Comparison of ENCODE assay signal across 11 cellular contexts in genomic region chr9:125066839-125067619, GRCh38.
DNase-seq lines count a peak whose midpoint lies in the region; ATAC-seq, FAIRE-seq and TF ChIP-seq lines count a peak whose summit lies in the region.
"Had no signal": no experiment of that assay in that cellular context is flagged by ENCODE, and none has a peak within 500 bp of the region (broad histone marks: within the 10 kb centered on the region; RNA-seq: fewer than 3 reads in every experiment).

No MANE protein-coding gene starts in this region.

- WGBS in mesendoderm (ENCODE audit: extremely low coverage, insufficient coverage, low lambda C conversion rate): no CpG with 5 or more reads among the region's 10 CpGs

- no peak overlapping the region for H3K23ac ChIP-seq in mesendoderm (ENCODE audit: low read length)

- H2BK120ac ChIP-seq in mesendoderm (ENCODE audit: low read depth, low read length): no peak overlapping the region

- no peaks in the 10 kb centered on the region for H3K27me3 ChIP-seq in mesendoderm (ENCODE audit: insufficient read depth, low read length, poor library complexity)
- H3K27me3 ChIP-seq: ascending aorta had no signal

- H3K79me2 ChIP-seq in mesendoderm (ENCODE audit: control insufficient read depth, insufficient read depth, low read length): no peaks in the 10 kb centered on the region

- H3K4me2 ChIP-seq in mesendoderm (ENCODE audit: low read length): no peak overlapping the region

- no peak overlapping the region for H2AK5ac ChIP-seq in mesendoderm (ENCODE audit: low read length)

- ATAC-seq in GM18909 (IDR thresholded peaks at IDR 0.05; ENCODE audit: poor library complexity, unreplicated experiment) (no peak), HG03095 (IDR thresholded peaks at IDR 0.05; ENCODE audit: unreplicated experiment) (no peak), GM21825 (IDR thresholded peaks at IDR 0.05; ENCODE audit: unreplicated experiment) (no peak)
- ATAC-seq: activated CD8-positive, alpha-beta T cell treated with anti-CD3 and anti-CD28 coated beads, Interleukin-2, amount 10 ng/mL, durations not matched to agents 7 days and 5 days; Right ventricle myocardium inferior had no signal

- no peak overlapping the region for H3K56ac ChIP-seq in mesendoderm (ENCODE audit: low read length)

- no peak overlapping the region for H3K4me3 Mint-ChIP-seq in Calu3 (ENCODE audit: low read depth, unreplicated experiment)
- H3K4me3 Mint-ChIP-seq: activated CD8-positive, alpha-beta T cell treated with anti-CD3 and anti-CD28 coated beads, Interleukin-2, amount 10 ng/mL, durations not matched to agents 7 days and 5 days had no signal

- no peaks in the 10 kb centered on the region for H3K36me3 ChIP-seq in mesendoderm (ENCODE audit: control insufficient read depth, insufficient read depth, low read length)
- H3K36me3 ChIP-seq: ascending aorta had no signal

- H3K36me3 Mint-ChIP-seq in Calu3 (ENCODE audit: insufficient read depth, unreplicated experiment): no peaks in the 10 kb centered on the region

- no peaks in the 10 kb centered on the region for H3K9me3 Mint-ChIP-seq in Calu3 (ENCODE audit: low read depth, unreplicated experiment)

- H3K4ac ChIP-seq in mesendoderm (ENCODE audit: low read depth, low read length): no peak overlapping the region

- FAIRE-seq in GM12891 (lab: Jason Lieb, UNC): peak; percentile 52

- intact Hi-C loops in Calu3 (cut with micrococcal nuclease; ENCODE audit: unreplicated experiment): no loop called here

- no peak overlapping the region for H3K4me3 ChIP-seq in cardiac fibroblast (replicated peaks in 1 of 2; ENCODE audit: low read depth in 2 of 2, low read length in 2 of 2)
- no peak overlapping the region for H3K4me3 ChIP-seq in mesendoderm (ENCODE audit: low read length)
- H3K4me3 ChIP-seq: ascending aorta had no signal

- H4K8ac ChIP-seq in mesendoderm (ENCODE audit: low read depth, low read length): no peak overlapping the region

- BruUV-seq in Calu3 (replicated peaks; lab: Mats Ljungman, UMichigan): no TSS peak

- H3K27me3 Mint-ChIP-seq in Calu3 (ENCODE audit: unreplicated experiment): no peaks in the 10 kb centered on the region

- H3K18ac ChIP-seq in mesendoderm (ENCODE audit: low read length): no peak overlapping the region

- H3K79me1 ChIP-seq in mesendoderm (ENCODE audit: low read length): no peaks in the 10 kb centered on the region

- H2BK5ac ChIP-seq in mesendoderm (ENCODE audit: low read length): no peak overlapping the region

- DNase-seq in AG09319 (ENCODE audit: extremely low read depth, low read depth) (peak; percentile 8), GM12891 (ENCODE audit: insufficient read length, low spot score) (no peak), cardiac fibroblast (ENCODE audit: low read depth in 2 of 2) (peak; percentile 10 to 26), mesendoderm (peak; percentile 20), Calu3 (no peak)
- DNase-seq: activated CD8-positive, alpha-beta T cell treated with anti-CD3 and anti-CD28 coated beads, Interleukin-2, amount 10 ng/mL, durations not matched to agents 7 days and 5 days had no signal

- CTCF ChIA-PET in Calu3 (lab: Charles Lee): no interaction called here

- H3K9ac ChIP-seq in mesendoderm (ENCODE audit: low read length): no peak overlapping the region

- H4K5ac ChIP-seq in mesendoderm (ENCODE audit: low read length): no peak overlapping the region

- no peaks in the 10 kb centered on the region for H3K4me1 Mint-ChIP-seq in Calu3 (ENCODE audit: low read depth, unreplicated experiment)

- no peak for TF ChIP-seq POLR2A in GM12891 (IDR thresholded peaks at IDR 0.05; ENCODE audit: low read depth, low read length)

- no peak overlapping the region for H2BK15ac ChIP-seq in mesendoderm (replicated peaks; ENCODE audit: low read depth)

- no peak overlapping the region for H3K27ac ChIP-seq in mesendoderm (ENCODE audit: low read depth, low read length)

- no peak overlapping the region for H3K27ac Mint-ChIP-seq in Calu3 (ENCODE audit: unreplicated experiment)
- H3K27ac Mint-ChIP-seq: activated CD8-positive, alpha-beta T cell treated with anti-CD3 and anti-CD28 coated beads, Interleukin-2, amount 10 ng/mL, durations not matched to agents 7 days and 5 days had no signal

- no peaks in the 10 kb centered on the region for H3K4me1 ChIP-seq in mesendoderm (ENCODE audit: control insufficient read depth, low read depth, low read length)

- TF ChIP-seq CTCF in AG09319 (IDR thresholded peaks at IDR 0.05; ENCODE audit: low read depth, low read length): no peak
- no peak for TF ChIP-seq CTCF in cardiac fibroblast (IDR thresholded peaks at IDR 0.05; ENCODE audit: low read depth, low read length)
- no peak for TF ChIP-seq CTCF in Calu3 (IDR thresholded peaks at IDR 0.05; ENCODE audit: unreplicated experiment)

TF ChIP-seq in GM12891, 5 proteins besides CTCF, POLR2A, EP300 and RAD21:
- no peak for TF ChIP-seq TAF1 (IDR thresholded peaks at IDR 0.05; ENCODE audit: low read depth, low read length)
- TF ChIP-seq PAX5 (IDR thresholded peaks at IDR 0.05; ENCODE audit: insufficient read depth, low read length, severe bottlenecking): no peak
- no peak for TF ChIP-seq POLR2AphosphoS5 (IDR thresholded peaks at IDR 0.05; ENCODE audit: low read depth, low read length)
- no peak for TF ChIP-seq SPI1 (IDR thresholded peaks at IDR 0.05; ENCODE audit: low read depth, low read length)
- no peak for TF ChIP-seq POU2F2 (IDR thresholded peaks at IDR 0.05; ENCODE audit: low read depth, low read length)

Comparison
In these comparisons a context has a peak if more than half of its experiments do, and no peak if none do; other contexts are left out.
1. DNase-seq: peak in AG09319 (single experiment), cardiac fibroblast (2 of 2) and mesendoderm (single experiment); none in GM12891 (single experiment) and Calu3 (single experiment).